Comparison of ENCODE assay signal across 11 cellular contexts in genomic region chr19:47858231-47858630, GRCh38. TPM values are rescaled to one million over a fixed set of nuclear protein-coding genes. Genes with fewer than 3 reads are reported as not detected.
DNase-seq lines count a peak whose midpoint lies in the region; TF ChIP-seq lines count a peak whose summit lies in the region.
"Not testable (repeated sequence)": the region's sequence is repeated elsewhere in the genome, so short reads cannot be mapped to it uniquely, and the experiment has no call there.
"Had no signal": no experiment of that assay in that cellular context is flagged by ENCODE, and none has a peak within 500 bp of the region (broad histone marks: within the 10 kb centered on the region; RNA-seq: fewer than 3 reads in every experiment).

No MANE protein-coding gene starts in this region.

- CTCF ChIA-PET in HEK293 (lab: Yijun Ruan, JAX), result interaction anchor here (0.6 to 1.4 kb wide), 6 partner anchors 9 to 68 kb away, joined by 3 to 4 read pairs (median 4); no protein-coding TSS in a partner anchor
- CTCF ChIA-PET in RWPE1 (lab: Yijun Ruan, JAX), result not testable (repeated sequence)

- in situ Hi-C loops in brain microvascular endothelial cell (cut with HindIII; ENCODE audit: low pct_ligation_motif_present, low sequenced_read_pairs), result not testable (repeated sequence)

- H3K9me3 ChIP-seq in HEK293 (ENCODE audit: control insufficient read depth, insufficient read depth, low read depth, low read length); MG63: not testable (repeated sequence)

- POLR2A ChIA-PET in HEK293 (lab: Yijun Ruan, JAX), result interaction anchor here (1.0 kb wide), 1 partner anchor 9 kb away, joined by 3 read pairs; no protein-coding TSS in a partner anchor
- POLR2A ChIA-PET in RWPE1 (lab: Yijun Ruan, JAX; ENCODE audit: low non-redundant PET), result not testable (repeated sequence)

- not testable (repeated sequence) for TF ChIP-seq CTCF in HEK293 (tag by site-specific recombination; IDR thresholded peaks at IDR 0.05); RWPE1 (conservative IDR thresholded peaks at IDR 0.05; ENCODE audit: low read depth); brain microvascular endothelial cell (IDR thresholded peaks at IDR 0.05; ENCODE audit: low read depth, low read length, missing control alignments); retinal pigment epithelial cell (conservative IDR thresholded peaks at IDR 0.05; ENCODE audit: low read depth, low read length)

- not testable (repeated sequence) for H3K27ac ChIP-seq in HEK293 (ENCODE audit: extremely low read depth, low read depth, low read length); RWPE1; brain microvascular endothelial cell

- intact Hi-C loops in cardiac septum (cut with DNase I), result not testable (repeated sequence)

- not testable (repeated sequence) for H3K36me3 ChIP-seq in HEK293 (ENCODE audit: control insufficient read depth in 2 of 2, insufficient read depth in 1 of 2, low read length in 2 of 2); MG63; brain microvascular endothelial cell (replicated peaks)

- H3K27me3 ChIP-seq in MG63; brain microvascular endothelial cell (replicated peaks): not testable (repeated sequence)

- H3K4me1 ChIP-seq in HEK293 (ENCODE audit: control insufficient read depth, insufficient read depth, low read length), result not testable (repeated sequence)

- H3K4me3 ChIP-seq in HEK293 (ENCODE audit: low read depth, low read length); MG63; brain microvascular endothelial cell (ENCODE audit: low read depth, low read length); retinal pigment epithelial cell (ENCODE audit: low read length): not testable (repeated sequence)

- DNase-seq in EL, result peak; percentile 65
- DNase-seq in MG63, result peak; percentile 80
- peak; percentile 55 for DNase-seq in RWPE1 (ENCODE audit: low spot score)
- peak; percentile 41 for DNase-seq in brain microvascular endothelial cell
- DNase-seq in cardiac septum (ENCODE audit: low spot score), result peak; percentile 49
- peak; percentile 54 for DNase-seq in retinal pigment epithelial cell (ENCODE audit: low read depth)

TF ChIP-seq in HEK293, 187 proteins besides CTCF, POLR2A, EP300 and RAD21 (continues in another document):
- TF ChIP-seq ZNF843 (tag by site-specific recombination; IDR thresholded peaks at IDR 0.05) (0 out of 2 replicates have a peak, but pooled peaks have one; percentile 16), KLF1 (tag by site-specific recombination; IDR thresholded peaks at IDR 0.05) (peak; percentile 53; the same call in 1 of the 2 replicates), ZNF629 (tag by site-specific recombination; IDR thresholded peaks at IDR 0.05) (peak; percentile 75), ZEB2 (tag by site-specific recombination; IDR thresholded peaks at IDR 0.05) (peak; percentile 76), ZBTB17 (tag by site-specific recombination; IDR thresholded peaks at IDR 0.05) (peak; percentile 65), ZBTB48 (tag by site-specific recombination; IDR thresholded peaks at IDR 0.05) (peak; percentile 61; the same call in 1 of the 2 replicates), GLIS2 (tag by site-specific recombination; IDR thresholded peaks at IDR 0.05) (peak; percentile 41; the same call in 1 of the 2 replicates), ZBTB21 (tag by site-specific recombination; IDR thresholded peaks at IDR 0.05) (0 out of 2 replicates have a peak, but pooled peaks have one; percentile 45), ZFP37 (tag by site-specific recombination; IDR thresholded peaks at IDR 0.05) (peak; percentile 73; the same call in 1 of the 2 replicates), SP7 (tag by site-specific recombination; IDR thresholded peaks at IDR 0.05) (peak; percentile 92), WT1 (tag by site-specific recombination; IDR thresholded peaks at IDR 0.05) (peak; percentile 25; the same call in 1 of the 2 replicates), ZFHX2 (tag by site-specific recombination; conservative IDR thresholded peaks at IDR 0.05) (peak; percentile 29; the same call in 1 of the 2 replicates), ZNF394 (tag by site-specific recombination; IDR thresholded peaks at IDR 0.05; ENCODE audit: borderline replicate concordance) (peak; percentile 37; the same call in 1 of the 2 replicates), GLIS1 (tag by site-specific recombination; IDR thresholded peaks at IDR 0.05) (peak; percentile 69)
- TF ChIP-seq, protein P1, sequence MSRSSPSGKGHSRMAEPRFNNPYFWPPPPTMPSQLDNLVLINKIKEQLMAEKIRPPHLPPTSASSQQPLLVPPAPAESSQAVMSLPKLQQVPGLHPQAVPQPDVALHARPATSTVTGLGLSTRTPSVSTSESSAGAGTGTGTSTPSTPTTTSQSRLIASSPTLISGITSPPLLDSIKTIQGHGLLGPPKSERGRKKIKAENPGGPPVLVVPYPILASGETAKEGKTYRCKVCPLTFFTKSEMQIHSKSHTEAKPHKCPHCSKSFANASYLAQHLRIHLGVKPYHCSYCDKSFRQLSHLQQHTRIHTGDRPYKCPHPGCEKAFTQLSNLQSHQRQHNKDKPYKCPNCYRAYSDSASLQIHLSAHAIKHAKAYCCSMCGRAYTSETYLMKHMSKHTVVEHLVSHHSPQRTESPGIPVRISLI (tag by site-specific recombination; IDR thresholded peaks at IDR 0.05), result peak; percentile 58; the same call in 1 of the 2 replicates
- TF ChIP-seq, protein P2, sequence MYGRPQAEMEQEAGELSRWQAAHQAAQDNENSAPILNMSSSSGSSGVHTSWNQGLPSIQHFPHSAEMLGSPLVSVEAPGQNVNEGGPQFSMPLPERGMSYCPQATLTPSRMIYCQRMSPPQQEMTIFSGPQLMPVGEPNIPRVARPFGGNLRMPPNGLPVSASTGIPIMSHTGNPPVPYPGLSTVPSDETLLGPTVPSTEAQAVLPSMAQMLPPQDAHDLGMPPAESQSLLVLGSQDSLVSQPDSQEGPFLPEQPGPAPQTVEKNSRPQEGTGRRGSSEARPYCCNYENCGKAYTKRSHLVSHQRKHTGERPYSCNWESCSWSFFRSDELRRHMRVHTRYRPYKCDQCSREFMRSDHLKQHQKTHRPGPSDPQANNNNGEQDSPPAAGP (tag by site-specific recombination; IDR thresholded peaks at IDR 0.05), result peak; percentile 85
- TF ChIP-seq, protein P3, sequence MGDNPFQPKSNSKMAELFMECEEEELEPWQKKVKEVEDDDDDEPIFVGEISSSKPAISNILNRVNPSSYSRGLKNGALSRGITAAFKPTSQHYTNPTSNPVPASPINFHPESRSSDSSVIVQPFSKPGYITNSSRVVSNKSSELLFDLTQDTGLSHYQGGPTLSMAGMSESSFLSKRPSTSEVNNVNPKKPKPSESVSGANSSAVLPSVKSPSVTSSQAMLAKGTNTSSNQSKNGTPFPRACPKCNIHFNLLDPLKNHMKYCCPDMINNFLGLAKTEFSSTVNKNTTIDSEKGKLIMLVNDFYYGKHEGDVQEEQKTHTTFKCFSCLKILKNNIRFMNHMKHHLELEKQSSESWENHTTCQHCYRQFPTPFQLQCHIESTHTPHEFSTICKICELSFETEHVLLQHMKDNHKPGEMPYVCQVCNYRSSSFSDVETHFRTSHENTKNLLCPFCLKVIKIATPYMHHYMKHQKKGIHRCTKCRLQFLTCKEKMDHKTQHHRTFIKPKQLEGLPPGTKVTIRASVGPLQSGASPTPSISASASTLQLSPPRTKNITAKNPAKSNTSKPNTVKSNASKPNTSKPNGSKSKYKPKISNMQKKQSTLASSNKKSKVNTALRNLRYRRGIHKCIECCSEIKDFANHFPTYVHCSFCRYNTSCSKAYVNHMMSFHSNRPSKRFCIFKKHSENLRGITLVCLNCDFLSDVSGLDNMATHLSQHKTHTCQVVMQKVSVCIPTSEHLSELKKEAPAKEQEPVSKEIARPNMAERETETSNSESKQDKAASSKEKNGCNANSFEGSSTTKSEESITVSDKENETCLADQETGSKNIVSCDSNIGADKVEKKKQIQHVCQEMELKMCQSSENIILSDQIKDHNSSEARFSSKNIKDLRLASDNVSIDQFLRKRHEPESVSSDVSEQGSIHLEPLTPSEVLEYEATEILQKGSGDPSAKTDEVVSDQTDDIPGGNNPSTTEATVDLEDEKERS (tag by site-specific recombination; IDR thresholded peaks at IDR 0.05), result 0 out of 2 replicates have a peak, but pooled peaks have one; percentile 53
- TF ChIP-seq, protein P4, sequence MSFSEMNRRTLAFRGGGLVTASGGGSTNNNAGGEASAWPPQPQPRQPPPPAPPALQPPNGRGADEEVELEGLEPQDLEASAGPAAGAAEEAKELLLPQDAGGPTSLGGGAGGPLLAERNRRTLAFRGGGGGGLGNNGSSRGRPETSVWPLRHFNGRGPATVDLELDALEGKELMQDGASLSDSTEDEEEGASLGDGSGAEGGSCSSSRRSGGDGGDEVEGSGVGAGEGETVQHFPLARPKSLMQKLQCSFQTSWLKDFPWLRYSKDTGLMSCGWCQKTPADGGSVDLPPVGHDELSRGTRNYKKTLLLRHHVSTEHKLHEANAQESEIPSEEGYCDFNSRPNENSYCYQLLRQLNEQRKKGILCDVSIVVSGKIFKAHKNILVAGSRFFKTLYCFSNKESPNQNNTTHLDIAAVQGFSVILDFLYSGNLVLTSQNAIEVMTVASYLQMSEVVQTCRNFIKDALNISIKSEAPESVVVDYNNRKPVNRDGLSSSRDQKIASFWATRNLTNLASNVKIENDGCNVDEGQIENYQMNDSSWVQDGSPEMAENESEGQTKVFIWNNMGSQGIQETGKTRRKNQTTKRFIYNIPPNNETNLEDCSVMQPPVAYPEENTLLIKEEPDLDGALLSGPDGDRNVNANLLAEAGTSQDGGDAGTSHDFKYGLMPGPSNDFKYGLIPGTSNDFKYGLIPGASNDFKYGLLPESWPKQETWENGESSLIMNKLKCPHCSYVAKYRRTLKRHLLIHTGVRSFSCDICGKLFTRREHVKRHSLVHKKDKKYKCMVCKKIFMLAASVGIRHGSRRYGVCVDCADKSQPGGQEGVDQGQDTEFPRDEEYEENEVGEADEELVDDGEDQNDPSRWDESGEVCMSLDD (tag by site-specific recombination; IDR thresholded peaks at IDR 0.05), result 0 out of 2 replicates have a peak, but pooled peaks have one; percentile 24

RNA-seq across cellular contexts. Expression of gene TPRX2, which starts 0.8 kb away (rescaled TPM):
- not detected in 2 replicates for total RNA-seq in MG63 (2014; rRNA removed; shearing (Covaris generic); ENCODE audit: low replicate concordance)
- not detected for total RNA-seq in cardiac septum
- total RNA-seq: CD8-positive, alpha-beta memory T cell; H7; NCI-H460; SJSA1 had no signal

RNA-seq across cellular contexts. Expression of gene SULT2A1, which starts 27.9 kb away (rescaled TPM):
- not detected in 2 replicates for total RNA-seq in MG63 (2014; rRNA removed; shearing (Covaris generic); ENCODE audit: low replicate concordance)
- total RNA-seq in cardiac septum, result not detected
- total RNA-seq: CD8-positive, alpha-beta memory T cell; H7; NCI-H460; SJSA1 had no signal

RNA-seq across cellular contexts. Expression of gene CRX, which starts 36.5 kb away (rescaled TPM):
- total RNA-seq in MG63 (2014; rRNA removed; shearing (Covaris generic); ENCODE audit: low replicate concordance), result not detected in 2 replicates
- total RNA-seq in cardiac septum, result not detected
- total RNA-seq: CD8-positive, alpha-beta memory T cell; NCI-H460; SJSA1 had no signal

RNA-seq across cellular contexts. Expression of gene TPRX1, which starts 53.9 kb away (rescaled TPM):
- not detected in 2 replicates for total RNA-seq in MG63 (2014; rRNA removed; shearing (Covaris generic); ENCODE audit: low replicate concordance)
- total RNA-seq in cardiac septum, result not detected
- total RNA-seq: CD8-positive, alpha-beta memory T cell; H7; NCI-H460; SJSA1 had no signal
